Comparison of ENCODE assay signal across 2 cellular contexts in the genomic region with DNA sequence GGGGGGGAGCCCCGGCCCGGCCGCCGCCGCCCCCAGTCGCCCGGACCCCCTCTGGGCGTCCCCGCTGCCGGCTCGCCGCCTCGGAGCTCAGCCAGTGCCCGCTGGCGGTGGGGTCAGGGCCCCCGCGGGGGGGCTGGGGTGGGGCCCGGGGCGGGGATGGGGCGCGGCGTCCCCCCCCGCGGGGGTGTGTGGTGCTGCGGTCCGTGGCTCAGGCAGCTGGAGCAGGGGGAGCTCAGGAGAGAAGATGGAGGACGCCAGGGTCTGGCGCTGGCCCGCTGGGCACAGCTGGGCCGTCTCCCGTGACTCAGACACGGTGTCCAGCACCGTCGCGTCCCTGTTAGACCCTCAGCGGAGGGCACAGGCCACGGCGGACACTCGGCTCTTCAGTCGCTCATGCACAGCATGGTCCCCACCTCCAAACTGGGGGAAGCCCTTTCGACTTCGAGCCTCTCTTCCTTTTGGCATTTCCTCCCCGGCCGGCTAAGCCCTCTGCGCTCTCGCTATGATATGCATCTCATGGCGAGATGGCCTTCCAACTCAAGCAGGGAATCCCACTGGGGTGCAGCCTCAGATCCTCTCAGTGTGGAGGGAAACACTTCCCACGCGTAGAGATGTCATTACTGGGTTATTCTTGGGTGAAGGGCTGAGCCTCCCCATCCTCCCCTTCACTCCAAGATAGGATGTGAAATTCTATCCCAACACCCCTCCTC.
TF ChIP-seq lines count a peak whose summit lies in the region.

No MANE protein-coding gene starts in this region.

TF ChIP-seq in SK-N-SH, 30 proteins besides CTCF, POLR2A, EP300 and RAD21 (continues in another document):
- peak; percentile 82 for TF ChIP-seq YY1 (IDR thresholded peaks at IDR 0.05; ENCODE audit: low read depth)
- TF ChIP-seq FOSL2 (IDR thresholded peaks at IDR 0.05; ENCODE audit: borderline replicate concordance, low read depth): peak; percentile 12; the same call in 1 of the 2 replicates
- TF ChIP-seq TCF12 (IDR thresholded peaks at IDR 0.05): no peak
- TF ChIP-seq NFIC (IDR thresholded peaks at IDR 0.05; ENCODE audit: borderline replicate concordance): 0 out of 2 replicates have a peak, but pooled peaks have one; percentile 7
- TF ChIP-seq, protein P1, sequence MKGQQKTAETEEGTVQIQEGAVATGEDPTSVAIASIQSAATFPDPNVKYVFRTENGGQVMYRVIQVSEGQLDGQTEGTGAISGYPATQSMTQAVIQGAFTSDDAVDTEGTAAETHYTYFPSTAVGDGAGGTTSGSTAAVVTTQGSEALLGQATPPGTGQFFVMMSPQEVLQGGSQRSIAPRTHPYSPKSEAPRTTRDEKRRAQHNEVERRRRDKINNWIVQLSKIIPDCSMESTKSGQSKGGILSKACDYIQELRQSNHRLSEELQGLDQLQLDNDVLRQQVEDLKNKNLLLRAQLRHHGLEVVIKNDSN (IDR thresholded peaks at IDR 0.05; ENCODE audit: borderline replicate concordance, low read depth): no peak
- TF ChIP-seq GATA2 (CRISPR knock-in tag; IDR thresholded peaks at IDR 0.05): peak; percentile 7; the same call in 1 of the 2 replicates
- 0 out of 2 replicates have a peak, but pooled peaks have one; percentile 20 for TF ChIP-seq JUND (IDR thresholded peaks at IDR 0.05)
- peak; percentile 64 for TF ChIP-seq TAF1 (IDR thresholded peaks at IDR 0.05; ENCODE audit: borderline replicate concordance, low read depth, low read length)
- TF ChIP-seq EZH2phosphoT487 (IDR thresholded peaks at IDR 0.05; ENCODE audit: borderline replicate concordance, low read depth): no peak
- TF ChIP-seq, protein P2, sequence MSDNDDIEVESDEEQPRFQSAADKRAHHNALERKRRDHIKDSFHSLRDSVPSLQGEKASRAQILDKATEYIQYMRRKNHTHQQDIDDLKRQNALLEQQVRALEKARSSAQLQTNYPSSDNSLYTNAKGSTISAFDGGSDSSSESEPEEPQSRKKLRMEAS (IDR thresholded peaks at IDR 0.05; ENCODE audit: low read depth): peak; percentile 37; the same call in 1 of the 2 replicates
- TF ChIP-seq TEAD4 (IDR thresholded peaks at IDR 0.05; ENCODE audit: borderline replicate concordance, insufficient read depth): no peak
- TF ChIP-seq, protein P3, sequence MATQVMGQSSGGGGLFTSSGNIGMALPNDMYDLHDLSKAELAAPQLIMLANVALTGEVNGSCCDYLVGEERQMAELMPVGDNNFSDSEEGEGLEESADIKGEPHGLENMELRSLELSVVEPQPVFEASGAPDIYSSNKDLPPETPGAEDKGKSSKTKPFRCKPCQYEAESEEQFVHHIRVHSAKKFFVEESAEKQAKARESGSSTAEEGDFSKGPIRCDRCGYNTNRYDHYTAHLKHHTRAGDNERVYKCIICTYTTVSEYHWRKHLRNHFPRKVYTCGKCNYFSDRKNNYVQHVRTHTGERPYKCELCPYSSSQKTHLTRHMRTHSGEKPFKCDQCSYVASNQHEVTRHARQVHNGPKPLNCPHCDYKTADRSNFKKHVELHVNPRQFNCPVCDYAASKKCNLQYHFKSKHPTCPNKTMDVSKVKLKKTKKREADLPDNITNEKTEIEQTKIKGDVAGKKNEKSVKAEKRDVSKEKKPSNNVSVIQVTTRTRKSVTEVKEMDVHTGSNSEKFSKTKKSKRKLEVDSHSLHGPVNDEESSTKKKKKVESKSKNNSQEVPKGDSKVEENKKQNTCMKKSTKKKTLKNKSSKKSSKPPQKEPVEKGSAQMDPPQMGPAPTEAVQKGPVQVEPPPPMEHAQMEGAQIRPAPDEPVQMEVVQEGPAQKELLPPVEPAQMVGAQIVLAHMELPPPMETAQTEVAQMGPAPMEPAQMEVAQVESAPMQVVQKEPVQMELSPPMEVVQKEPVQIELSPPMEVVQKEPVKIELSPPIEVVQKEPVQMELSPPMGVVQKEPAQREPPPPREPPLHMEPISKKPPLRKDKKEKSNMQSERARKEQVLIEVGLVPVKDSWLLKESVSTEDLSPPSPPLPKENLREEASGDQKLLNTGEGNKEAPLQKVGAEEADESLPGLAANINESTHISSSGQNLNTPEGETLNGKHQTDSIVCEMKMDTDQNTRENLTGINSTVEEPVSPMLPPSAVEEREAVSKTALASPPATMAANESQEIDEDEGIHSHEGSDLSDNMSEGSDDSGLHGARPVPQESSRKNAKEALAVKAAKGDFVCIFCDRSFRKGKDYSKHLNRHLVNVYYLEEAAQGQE (IDR thresholded peaks at IDR 0.05; ENCODE audit: low read depth, low read length): no peak; the same call in 1 of the 2 replicates
- no peak for TF ChIP-seq RXRA (IDR thresholded peaks at IDR 0.05; ENCODE audit: borderline replicate concordance, low read depth)
- no peak for TF ChIP-seq FOXM1 (IDR thresholded peaks at IDR 0.05; ENCODE audit: low read depth)
- no peak for TF ChIP-seq RFX5 (IDR thresholded peaks at IDR 0.05; ENCODE audit: low read length)
- no peak; the same call in 1 of the 2 replicates for TF ChIP-seq SMC3 (IDR thresholded peaks at IDR 0.05; ENCODE audit: low read depth, low read length)
- TF ChIP-seq GABPA (IDR thresholded peaks at IDR 0.05; ENCODE audit: low read depth): no peak
- TF ChIP-seq MXI1 (IDR thresholded peaks at IDR 0.05; ENCODE audit: low read depth, low read length): peak; percentile 50
- TF ChIP-seq SIN3A (IDR thresholded peaks at IDR 0.05; ENCODE audit: borderline replicate concordance, low read depth, low read length): peak; percentile 83
- TF ChIP-seq MEF2A (IDR thresholded peaks at IDR 0.05; ENCODE audit: borderline replicate concordance, low read depth): no peak
- TF ChIP-seq, protein P4, sequence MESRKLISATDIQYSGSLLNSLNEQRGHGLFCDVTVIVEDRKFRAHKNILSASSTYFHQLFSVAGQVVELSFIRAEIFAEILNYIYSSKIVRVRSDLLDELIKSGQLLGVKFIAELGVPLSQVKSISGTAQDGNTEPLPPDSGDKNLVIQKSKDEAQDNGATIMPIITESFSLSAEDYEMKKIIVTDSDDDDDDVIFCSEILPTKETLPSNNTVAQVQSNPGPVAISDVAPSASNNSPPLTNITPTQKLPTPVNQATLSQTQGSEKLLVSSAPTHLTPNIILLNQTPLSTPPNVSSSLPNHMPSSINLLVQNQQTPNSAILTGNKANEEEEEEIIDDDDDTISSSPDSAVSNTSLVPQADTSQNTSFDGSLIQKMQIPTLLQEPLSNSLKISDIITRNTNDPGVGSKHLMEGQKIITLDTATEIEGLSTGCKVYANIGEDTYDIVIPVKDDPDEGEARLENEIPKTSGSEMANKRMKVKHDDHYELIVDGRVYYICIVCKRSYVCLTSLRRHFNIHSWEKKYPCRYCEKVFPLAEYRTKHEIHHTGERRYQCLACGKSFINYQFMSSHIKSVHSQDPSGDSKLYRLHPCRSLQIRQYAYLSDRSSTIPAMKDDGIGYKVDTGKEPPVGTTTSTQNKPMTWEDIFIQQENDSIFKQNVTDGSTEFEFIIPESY (IDR thresholded peaks at IDR 0.05; ENCODE audit: borderline replicate concordance, low read depth): peak; percentile 50; the same call in 1 of the 2 replicates
- TF ChIP-seq POLR2AphosphoS5 (IDR thresholded peaks at IDR 0.05; ENCODE audit: low read depth, low read length): peak; percentile 69
- no peak for TF ChIP-seq ELF1 (IDR thresholded peaks at IDR 0.05)
- no peak for TF ChIP-seq FOXJ3 (CRISPR knock-in tag; IDR thresholded peaks at IDR 0.05)
- TF ChIP-seq NRF1 (IDR thresholded peaks at IDR 0.05; ENCODE audit: low read depth, low read length): no peak

TF ChIP-seq in K562, 482 proteins besides CTCF, POLR2A, EP300 and RAD21 (continues in another document):
- no peak for TF ChIP-seq HSF4 (CRISPR knock-in tag; IDR thresholded peaks at IDR 0.05; ENCODE audit: borderline replicate concordance)
- TF ChIP-seq, protein P5, sequence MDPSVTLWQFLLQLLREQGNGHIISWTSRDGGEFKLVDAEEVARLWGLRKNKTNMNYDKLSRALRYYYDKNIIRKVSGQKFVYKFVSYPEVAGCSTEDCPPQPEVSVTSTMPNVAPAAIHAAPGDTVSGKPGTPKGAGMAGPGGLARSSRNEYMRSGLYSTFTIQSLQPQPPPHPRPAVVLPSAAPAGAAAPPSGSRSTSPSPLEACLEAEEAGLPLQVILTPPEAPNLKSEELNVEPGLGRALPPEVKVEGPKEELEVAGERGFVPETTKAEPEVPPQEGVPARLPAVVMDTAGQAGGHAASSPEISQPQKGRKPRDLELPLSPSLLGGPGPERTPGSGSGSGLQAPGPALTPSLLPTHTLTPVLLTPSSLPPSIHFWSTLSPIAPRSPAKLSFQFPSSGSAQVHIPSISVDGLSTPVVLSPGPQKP (CRISPR knock-in tag; IDR thresholded peaks at IDR 0.05): no peak
- TF ChIP-seq, protein P6, sequence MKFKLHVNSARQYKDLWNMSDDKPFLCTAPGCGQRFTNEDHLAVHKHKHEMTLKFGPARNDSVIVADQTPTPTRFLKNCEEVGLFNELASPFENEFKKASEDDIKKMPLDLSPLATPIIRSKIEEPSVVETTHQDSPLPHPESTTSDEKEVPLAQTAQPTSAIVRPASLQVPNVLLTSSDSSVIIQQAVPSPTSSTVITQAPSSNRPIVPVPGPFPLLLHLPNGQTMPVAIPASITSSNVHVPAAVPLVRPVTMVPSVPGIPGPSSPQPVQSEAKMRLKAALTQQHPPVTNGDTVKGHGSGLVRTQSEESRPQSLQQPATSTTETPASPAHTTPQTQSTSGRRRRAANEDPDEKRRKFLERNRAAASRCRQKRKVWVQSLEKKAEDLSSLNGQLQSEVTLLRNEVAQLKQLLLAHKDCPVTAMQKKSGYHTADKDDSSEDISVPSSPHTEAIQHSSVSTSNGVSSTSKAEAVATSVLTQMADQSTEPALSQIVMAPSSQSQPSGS (CRISPR knock-in tag; IDR thresholded peaks at IDR 0.05): no peak
- TF ChIP-seq KLF6 (CRISPR knock-in tag; IDR thresholded peaks at IDR 0.05; ENCODE audit: borderline replicate concordance): no peak
- TF ChIP-seq C11orf30 (IDR thresholded peaks at IDR 0.05; ENCODE audit: low read depth): no peak
- TF ChIP-seq, protein P7, sequence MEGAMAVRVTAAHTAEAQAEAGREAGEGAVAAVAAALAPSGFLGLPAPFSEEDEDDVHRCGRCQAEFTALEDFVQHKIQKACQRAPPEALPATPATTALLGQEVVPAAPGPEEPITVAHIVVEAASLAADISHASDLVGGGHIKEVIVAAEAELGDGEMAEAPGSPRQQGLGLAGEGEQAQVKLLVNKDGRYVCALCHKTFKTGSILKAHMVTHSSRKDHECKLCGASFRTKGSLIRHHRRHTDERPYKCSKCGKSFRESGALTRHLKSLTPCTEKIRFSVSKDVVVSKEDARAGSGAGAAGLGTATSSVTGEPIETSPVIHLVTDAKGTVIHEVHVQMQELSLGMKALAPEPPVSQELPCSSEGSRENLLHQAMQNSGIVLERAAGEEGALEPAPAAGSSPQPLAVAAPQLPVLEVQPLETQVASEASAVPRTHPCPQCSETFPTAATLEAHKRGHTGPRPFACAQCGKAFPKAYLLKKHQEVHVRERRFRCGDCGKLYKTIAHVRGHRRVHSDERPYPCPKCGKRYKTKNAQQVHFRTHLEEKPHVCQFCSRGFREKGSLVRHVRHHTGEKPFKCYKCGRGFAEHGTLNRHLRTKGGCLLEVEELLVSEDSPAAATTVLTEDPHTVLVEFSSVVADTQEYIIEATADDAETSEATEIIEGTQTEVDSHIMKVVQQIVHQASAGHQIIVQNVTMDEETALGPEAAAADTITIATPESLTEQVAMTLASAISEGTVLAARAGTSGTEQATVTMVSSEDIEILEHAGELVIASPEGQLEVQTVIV (CRISPR knock-in tag; IDR thresholded peaks at IDR 0.05; ENCODE audit: borderline replicate concordance): no peak
- TF ChIP-seq, protein P8, sequence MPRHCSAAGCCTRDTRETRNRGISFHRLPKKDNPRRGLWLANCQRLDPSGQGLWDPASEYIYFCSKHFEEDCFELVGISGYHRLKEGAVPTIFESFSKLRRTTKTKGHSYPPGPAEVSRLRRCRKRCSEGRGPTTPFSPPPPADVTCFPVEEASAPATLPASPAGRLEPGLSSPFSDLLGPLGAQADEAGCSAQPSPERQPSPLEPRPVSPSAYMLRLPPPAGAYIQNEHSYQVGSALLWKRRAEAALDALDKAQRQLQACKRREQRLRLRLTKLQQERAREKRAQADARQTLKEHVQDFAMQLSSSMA (CRISPR knock-in tag; IDR thresholded peaks at IDR 0.05): peak; percentile 91
- no peak for TF ChIP-seq SMC3 (conservative IDR thresholded peaks at IDR 0.05; ENCODE audit: insufficient read depth, low read depth, low read length)
- TF ChIP-seq ZNF263 (CRISPR knock-in tag; IDR thresholded peaks at IDR 0.05; ENCODE audit: borderline replicate concordance): no peak
- TF ChIP-seq TCFL5 (CRISPR knock-in tag; conservative IDR thresholded peaks at IDR 0.05): no peak
